9 cellular contexts compared by ENCODE assay signal in genomic region chr11:66136752-66137123, GRCh38.
DNase-seq lines count a peak whose midpoint lies in the region; ATAC-seq and TF ChIP-seq lines count a peak whose summit lies in the region.
"Had no signal": no experiment of that assay in that cellular context is flagged by ENCODE, and none has a peak within 500 bp of the region (broad histone marks: within the 10 kb centered on the region; RNA-seq: fewer than 3 reads in every experiment).

No MANE protein-coding gene starts in this region.

- POLR2A ChIA-PET in AG04450 (lab: Yijun Ruan, JAX) = interaction anchor here (0.5 to 1.2 kb wide), 5 partner anchors 10 to 180 kb away, joined by 3 to 5 read pairs (median 4); partner anchors contain the start of gene CD248

- H3K27me3 ChIP-seq in AG04450 (ENCODE audit: control insufficient read depth, insufficient read depth, low read length) (no peaks in the 10 kb centered on the region), HAP-1 (ENCODE audit: low read depth) (no peaks in the 10 kb centered on the region)

- H3K4me1 ChIP-seq in HAP-1 = no peaks in the 10 kb centered on the region

- H3K36me3 ChIP-seq in HAP-1 (replicated peaks) = no peaks in the 10 kb centered on the region

- TF ChIP-seq CTCF in AG04450 (IDR thresholded peaks at IDR 0.05; ENCODE audit: low read depth, low read length) (no peak), WI38 (IDR thresholded peaks at IDR 0.05; ENCODE audit: low read depth, low read length) (no peak), fibroblast of villous mesenchyme (IDR thresholded peaks at IDR 0.05; ENCODE audit: insufficient read depth, low read depth, low read length) (no peak)

- H3K4me3 ChIP-seq in AG04450 (ENCODE audit: low read depth, low read length) (no peak overlapping the region), GM08714 (ENCODE audit: low read length) (peak overlapping the region; percentile 46; the same call in 1 of the 2 replicates), WI38 (ENCODE audit: low read depth, low read length) (0 out of 2 replicates have a peak overlapping the region, but pooled peaks have one; percentile 6), fibroblast of villous mesenchyme (ENCODE audit: low read depth, low read length) (no peak overlapping the region), HAP-1 (no peak overlapping the region)

- CTCF ChIA-PET in AG04450 (lab: Charles Lee) = interaction anchor here (0.6 to 2.9 kb wide), 2 partner anchors 12 to 68 kb away, joined by 3 to 14 read pairs; no protein-coding TSS in a partner anchor

- DNase-seq in AG04450 (ENCODE audit: low read depth, low spot score) (no peak), fibroblast of villous mesenchyme (ENCODE audit: low read depth) (peak; percentile 91), HAP-1 (ENCODE audit: low spot score in 2 of 2) (no peak), cerebellar cortex (ENCODE audit: low spot score) (no peak), SHP77 (lab: John Stamatoyannopoulos, UW) (no peak)
- DNase-seq: immature natural killer cell had no signal

- H3K9me3 ChIP-seq in AG04450 (ENCODE audit: control insufficient read depth, insufficient read depth, low read length) (no peaks in the 10 kb centered on the region), HAP-1 (no peaks in the 10 kb centered on the region)

- no peak for ATAC-seq in GM19351 (IDR thresholded peaks at IDR 0.05; ENCODE audit: unreplicated experiment)

- in situ Hi-C loops in HAP-1 (cut with MboI; ENCODE audit: low sequenced_read_pairs) = no loop called here

- H3K27ac ChIP-seq in AG04450 (ENCODE audit: low read depth, low read length) = peak overlapping the region; percentile 73

Comparison
In these comparisons a context has a peak if more than half of its experiments do, and no peak if none do; other contexts are left out.
1. H3K4me3 ChIP-seq: peak in GM08714 (single experiment) and WI38 (single experiment); none in AG04450 (single experiment), fibroblast of villous mesenchyme (single experiment) and HAP-1 (single experiment).